In the genomic region with DNA sequence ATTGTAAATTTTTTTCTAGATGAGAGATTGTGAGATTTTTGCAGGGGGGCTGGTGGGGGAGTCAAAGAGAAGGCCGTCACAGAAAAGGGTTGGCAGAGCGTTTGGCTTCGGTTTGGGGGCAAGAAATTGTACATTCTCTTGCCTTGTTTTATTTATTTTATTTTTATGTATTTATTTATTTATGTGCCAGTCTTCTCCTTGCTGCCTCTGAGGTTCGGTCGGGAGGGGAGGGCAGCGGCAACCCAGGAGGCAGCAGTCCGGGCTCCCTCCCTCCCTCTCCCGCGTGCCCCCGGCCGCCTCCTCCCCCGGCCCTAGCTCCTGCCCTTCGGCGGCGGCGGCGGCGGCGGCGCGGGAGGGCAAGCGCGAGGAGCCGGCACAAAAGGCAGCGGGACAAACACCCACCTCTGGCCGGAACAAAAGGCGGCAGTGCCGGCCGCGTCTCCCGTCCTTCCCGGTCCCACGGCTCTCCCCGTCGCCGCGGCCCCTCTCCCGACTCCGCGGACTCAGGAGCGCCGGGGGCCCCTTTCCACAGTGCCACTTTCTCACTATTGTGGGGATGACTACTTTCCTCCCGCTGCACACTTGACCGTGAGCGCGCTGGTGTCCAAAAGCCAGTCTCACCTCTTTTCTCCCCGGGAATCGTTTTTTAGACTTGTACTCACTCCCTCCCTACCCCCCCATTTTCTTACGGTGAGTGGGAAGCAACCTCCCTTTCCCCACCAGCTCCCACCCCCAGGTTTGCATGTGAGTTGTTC, we compare ENCODE assay signal across 8 cellular contexts. TPM values are rescaled to one million over a fixed set of nuclear protein-coding genes. Genes with fewer than 3 reads are reported as not detected.
DNase-seq lines count a peak whose midpoint lies in the region; ATAC-seq, FAIRE-seq and TF ChIP-seq lines count a peak whose summit lies in the region.

No MANE protein-coding gene starts in this region.

- no peak for FAIRE-seq in urothelium cell line (lab: Jason Lieb, UNC)

- no peak for DNase-seq in CD14-positive monocyte (ENCODE audit: low spot score)
- no peak for DNase-seq in HFFc6
- DNase-seq in activated naive CD8-positive, alpha-beta T cell treated with anti-CD3 and anti-CD28 coated beads for 36 hours: peak; percentile 31
- no peak for DNase-seq in kidney epithelial cell (ENCODE audit: low read depth)
- DNase-seq in thoracic aorta (ENCODE audit: low spot score): no peak
- DNase-seq in GM19238 (ENCODE audit: insufficient read length, low spot score): no peak
- DNase-seq in urothelium cell line (ENCODE audit: low spot score): no peak

- H3K27ac ChIP-seq in thoracic aorta: no peak overlapping the region

- H3K9me3 ChIP-seq in thoracic aorta: no peaks in the 10 kb centered on the region

- H3K4me3 Mint-ChIP-seq in CD14-positive monocyte (peak overlapping the region; percentile 97 to 98), HFFc6 (peak overlapping the region; percentile 90)
- peak overlapping the region; percentile 64 for H3K4me3 Mint-ChIP-seq in activated naive CD8-positive, alpha-beta T cell treated with anti-CD3 and anti-CD28 coated beads for 36 hours

- no peaks in the 10 kb centered on the region for H3K36me3 ChIP-seq in kidney epithelial cell (ENCODE audit: control insufficient read depth, insufficient read depth, low read length)
- H3K36me3 ChIP-seq in thoracic aorta: no peaks in the 10 kb centered on the region

- H3K4me3 ChIP-seq in kidney epithelial cell (ENCODE audit: low read depth, low read length) (peak overlapping the region; percentile 72), thoracic aorta (peak overlapping the region; percentile 93)

- H3K4me1 ChIP-seq in thoracic aorta (ENCODE audit: control insufficient read depth in 1 of 2, low read depth in 2 of 2): peaks cover 61 to 66% of the 10 kb centered on the region in 2 donors

- H3K27me3 Mint-ChIP-seq in CD14-positive monocyte (ENCODE audit: low read depth in 3 of 3): peaks cover 0 to 1% (median 0%) of the 10 kb centered on the region in 3 donors
- peaks cover 33% of the 10 kb centered on the region for H3K27me3 Mint-ChIP-seq in HFFc6 (ENCODE audit: insufficient read depth)
- H3K27me3 Mint-ChIP-seq in activated naive CD8-positive, alpha-beta T cell treated with anti-CD3 and anti-CD28 coated beads for 36 hours: peaks cover 94% of the 10 kb centered on the region

- H3K4me1 Mint-ChIP-seq in CD14-positive monocyte: peaks cover 41% of the 10 kb centered on the region
- H3K4me1 Mint-ChIP-seq in HFFc6 (ENCODE audit: low read depth): peaks cover 27% of the 10 kb centered on the region
- peaks cover 30% of the 10 kb centered on the region for H3K4me1 Mint-ChIP-seq in activated naive CD8-positive, alpha-beta T cell treated with anti-CD3 and anti-CD28 coated beads for 36 hours

- H3K27me3 ChIP-seq in kidney epithelial cell (ENCODE audit: control insufficient read depth, insufficient read depth, low read length) (peaks cover 21% of the 10 kb centered on the region), thoracic aorta (replicated peaks; ENCODE audit: insufficient read depth) (peaks cover 8% of the 10 kb centered on the region)

- H3K36me3 Mint-ChIP-seq in CD14-positive monocyte: no peaks in the 10 kb centered on the region
- no peaks in the 10 kb centered on the region for H3K36me3 Mint-ChIP-seq in HFFc6 (ENCODE audit: low read depth)
- no peaks in the 10 kb centered on the region for H3K36me3 Mint-ChIP-seq in activated naive CD8-positive, alpha-beta T cell treated with anti-CD3 and anti-CD28 coated beads for 36 hours

- intact Hi-C loops in CD14-positive monocyte (cut with micrococcal nuclease): loop anchor here (5.0 to 10.0 kb wide), 4 partner anchors 35 to 1247 kb away; no protein-coding TSS in a partner anchor

- TF ChIP-seq CTCF in CD14-positive monocyte (IDR thresholded peaks at IDR 0.05): no peak
- no peak for TF ChIP-seq CTCF in HFFc6 (IDR thresholded peaks at IDR 0.05)
- no peak for TF ChIP-seq CTCF in kidney epithelial cell (IDR thresholded peaks at IDR 0.05; ENCODE audit: insufficient read depth, low read length, poor library complexity, severe bottlenecking)
- TF ChIP-seq CTCF in thoracic aorta (IDR thresholded peaks at IDR 0.05): no peak

- H3K9me3 Mint-ChIP-seq in CD14-positive monocyte (peaks cover 0 to 3% (median 0%) of the 10 kb centered on the region in 7 donors), HFFc6 (no peaks in the 10 kb centered on the region)
- no peaks in the 10 kb centered on the region for H3K9me3 Mint-ChIP-seq in activated naive CD8-positive, alpha-beta T cell treated with anti-CD3 and anti-CD28 coated beads for 36 hours

- H3K27ac Mint-ChIP-seq in CD14-positive monocyte (peak overlapping the region; percentile 68 to 90 (median 80)), HFFc6 (no peak overlapping the region)
- H3K27ac Mint-ChIP-seq in activated naive CD8-positive, alpha-beta T cell treated with anti-CD3 and anti-CD28 coated beads for 36 hours: peak overlapping the region; percentile 59

- ATAC-seq in thoracic aorta (ENCODE audit: insufficient number of reproducible peaks, low FRiP score, low read depth): no peak
- ATAC-seq in HG03378 (IDR thresholded peaks at IDR 0.05; ENCODE audit: unreplicated experiment): no peak

RNA-seq across cellular contexts. Expression of gene BCL11A, which starts 1.2 kb away (rescaled TPM):
- polyA plus RNA-seq in CD14-positive monocyte: 10 to 100 TPM in 1 of 2 donors, 1 to 10 TPM in 1; 8.7 to 11.1 TPM
- 1 to 10 TPM; 1.1 to 3.0 (median 1.9) TPM for total RNA-seq in HFFc6 (2021; fragmentation: NEBNext Ultra II Directional; extraction: Animal tissue kit (Norgen Biotek cat#: 25700))
- 1 to 10 TPM; 1.6 to 1.8 TPM for total RNA-seq in activated naive CD8-positive, alpha-beta T cell treated with anti-CD3 and anti-CD28 coated beads for 36 hours
- total RNA-seq in kidney epithelial cell: 6.7 and 9.2 TPM in 2 replicates
- under 1 TPM; 0.41 to 0.99 TPM for total RNA-seq in thoracic aorta
